ENCODE assay signal across 9 cellular contexts in genomic region chr2:118423776-118424175, GRCh38.
"Had no signal": no experiment of that assay in that cellular context is flagged by ENCODE, and none has a peak within 500 bp of the region (broad histone marks: within the 10 kb centered on the region; RNA-seq: fewer than 3 reads in every experiment).

No MANE protein-coding gene starts in this region.

- H3K9ac ChIP-seq: GM23248 had no signal

- H3K27ac Mint-ChIP-seq: HFFc6, IgD-negative memory B cell had no signal

- H3K36me3 ChIP-seq: HAP-1 had no signal

- H3K27me3 Mint-ChIP-seq: IgD-negative memory B cell had no signal

- H3K4me3 ChIP-seq: GM23248, HAP-1 had no signal

- H2AFZ ChIP-seq: GM23248 had no signal

- H3K27ac ChIP-seq: GM23248, HL-60 had no signal

- H3K4me1 ChIP-seq: HAP-1 had no signal

- ATAC-seq: HCT116, HepG2 had no signal

- H3K4me3 Mint-ChIP-seq: HFFc6, IgD-negative memory B cell had no signal

- H3K36me3 Mint-ChIP-seq: IgD-negative memory B cell had no signal

- H3K4me1 Mint-ChIP-seq: IgD-negative memory B cell had no signal

- H3K9me3 ChIP-seq: HAP-1 had no signal

- DNase-seq: GM23248, GOT3, H7, HFFc6 had no signal
